Comparison of ENCODE assay signal across 14 cellular contexts in genomic region chr3:107680698-107681097, GRCh38.
A peak's percentile ranks its signal among the peaks of the same experiment; 100 is the strongest.
DNase-seq lines count a peak whose midpoint lies in the region; ATAC-seq and TF ChIP-seq lines count a peak whose summit lies in the region.
"Had no signal": no experiment of that assay in that cellular context is flagged by ENCODE, and none has a peak within 500 bp of the region (broad histone marks: within the 10 kb centered on the region; RNA-seq: fewer than 3 reads in every experiment).

No MANE protein-coding gene starts in this region.

- H3K9me3 ChIP-seq in IMR-90 (ENCODE audit: control insufficient read depth, insufficient read depth, low read length) = peaks cover 2% of the 10 kb centered on the region; the same call in 1 of the 2 replicates
- H3K9me3 ChIP-seq: colonic mucosa, mucosa of descending colon had no signal

- no peak overlapping the region for H2AFZ ChIP-seq in IMR-90 (replicated peaks; ENCODE audit: low read length, poor library complexity)
- H2AFZ ChIP-seq: parathyroid adenoma had no signal

- H3K56ac ChIP-seq in IMR-90 (ENCODE audit: extremely low read depth, insufficient read depth, low read length) = no peak overlapping the region

- intact Hi-C loops in IMR-90 (cut with micrococcal nuclease) = no loop called here

- H3K9ac ChIP-seq in IMR-90 (ENCODE audit: low read depth, low read length) = no peak overlapping the region
- H3K9ac ChIP-seq: parathyroid adenoma had no signal

- in situ Hi-C loops in IMR-90 (cut with MboI; ENCODE audit: low sequenced_read_pairs) = no loop called here

- H3K4ac ChIP-seq in IMR-90 (ENCODE audit: low read depth, low read length) = no peak overlapping the region

- POLR2A ChIA-PET in IMR-90 (lab: Charles Lee; ENCODE audit: unreplicated experiment) (no interaction called here), T-cell (lab: Charles Lee) (interaction anchor here in 1 of 2 donors (0.5 kb wide), 1 partner anchor 660 kb away, joined by 3 read pairs; no protein-coding TSS in a partner anchor)

- no peak overlapping the region for H2AK5ac ChIP-seq in IMR-90 (ENCODE audit: low read depth, low read length)

- H3K4me1 Mint-ChIP-seq in T-cell = peaks cover 55 to 60% (median 55%) of the 10 kb centered on the region in 3 donors

- dilution Hi-C loops in IMR-90 (cut with HindIII; ENCODE audit: low sequenced_read_pairs, unreplicated experiment) = no loop called here

- H2BK5ac ChIP-seq in IMR-90 (ENCODE audit: low read depth, low read length, poor library complexity, severe bottlenecking) = peak overlapping the region; percentile 35

- H3K27ac Mint-ChIP-seq in T-cell = no peak overlapping the region

- H3K18ac ChIP-seq in IMR-90 (ENCODE audit: low read depth, low read length) = no peak overlapping the region

- H4K20me1 ChIP-seq in IMR-90 (ENCODE audit: insufficient read depth, low read length) = no peaks in the 10 kb centered on the region; the same call in 1 of the 2 replicates

- H4K8ac ChIP-seq in IMR-90 (ENCODE audit: low read depth in 2 of 2, low read length in 2 of 2) = no peak overlapping the region

- H4K91ac ChIP-seq in IMR-90 (ENCODE audit: insufficient read depth, low read depth, low read length) = no peak overlapping the region

- H2BK20ac ChIP-seq in IMR-90 (ENCODE audit: low read depth, low read length) = no peak overlapping the region

- DNase-seq in A172 (ENCODE audit: low spot score) (peak; percentile 28), IMR-90 (peak; percentile 51), choroid plexus epithelial cell (ENCODE audit: low read depth) (peak; percentile 54), SHP77 treated with DMSO at 0.1 percent for 48 hours (lab: John Stamatoyannopoulos, UW) (no peak), T-cell (no peak), NK-92 (lab: John Stamatoyannopoulos, UW; ENCODE audit: unreplicated experiment) (no peak)
- DNase-seq in stimulated activated naive CD8-positive, alpha-beta T cell treated with anti-CD3 and anti-CD28 coated beads, Interleukin-15, Interleukin-2, amounts not matched to agents 100 U/mL and 50 U/mL, for 24 hours = no peak
- DNase-seq: activated CD4-positive, alpha-beta T cell treated with anti-CD3 and anti-CD28 coated beads, Interleukin-2, amount 50 U/mL, for 1 hour; activated gamma-delta T cell; colonic mucosa; Kasumi-1; mucosa of descending colon had no signal

- no peak overlapping the region for H2BK120ac ChIP-seq in IMR-90 (ENCODE audit: low read depth, low read length)

- H2AK9ac ChIP-seq in IMR-90 (replicated peaks; ENCODE audit: low read depth, low read length, poor library complexity) = no peak overlapping the region

- no peak overlapping the region for H3K23ac ChIP-seq in IMR-90 (ENCODE audit: low read depth, low read length)

- H3K36me3 ChIP-seq in IMR-90 (ENCODE audit: control insufficient read depth, insufficient read depth, low read length) = no peaks in the 10 kb centered on the region
- H3K36me3 ChIP-seq: colonic mucosa had no signal

- no CpG with 5 or more reads among the region's 2 CpGs for WGBS in IMR-90 (ENCODE audit: extremely low coverage in 2 of 2, insufficient read length in 1 of 2), 2 experiments

- no peak overlapping the region for H2BK15ac ChIP-seq in IMR-90 (ENCODE audit: low read depth, low read length)

- no TSS peak for BruUV-seq in IMR-90 (replicated peaks; lab: Mats Ljungman, UMichigan)

- TF ChIP-seq POLR2A in IMR-90 (IDR thresholded peaks at IDR 0.05; ENCODE audit: low read depth, low read length) = no peak

- no peak for TF ChIP-seq RAD21 in IMR-90 (IDR thresholded peaks at IDR 0.05; ENCODE audit: low read length)

- no peaks in the 10 kb centered on the region for H3K27me3 ChIP-seq in IMR-90 (ENCODE audit: control insufficient read depth, insufficient read depth, low read length)
- H3K27me3 ChIP-seq: colonic mucosa had no signal

- no peak overlapping the region for H3K4me3 Mint-ChIP-seq in T-cell

- H3K4me3 ChIP-seq in IMR-90 (ENCODE audit: insufficient read depth, low read depth, low read length) (no peak overlapping the region), choroid plexus epithelial cell (ENCODE audit: low read depth, low read length) (no peak overlapping the region)
- H3K4me3 ChIP-seq: colonic mucosa, mucosa of descending colon had no signal

- ATAC-seq in GM18873 (IDR thresholded peaks at IDR 0.05; ENCODE audit: low FRiP score, unreplicated experiment) = peak; percentile 60
- ATAC-seq in IMR-90 (ENCODE audit: low read depth) = peak; percentile 42
- no peak for ATAC-seq in stimulated activated naive CD8-positive, alpha-beta T cell treated with anti-CD3 and anti-CD28 coated beads, Interleukin-15, Interleukin-2, amounts not matched to agents 100 U/mL and 50 U/mL, for 24 hours
- no peak for ATAC-seq in T-cell (replicated peaks in 1 of 4)

- no peaks in the 10 kb centered on the region for H3K9me3 Mint-ChIP-seq in T-cell

- H3K27ac ChIP-seq in IMR-90 (ENCODE audit: insufficient read depth, low read length) = no peak overlapping the region
- H3K27ac ChIP-seq: colonic mucosa, parathyroid adenoma had no signal

- H3K36me3 Mint-ChIP-seq in T-cell = no peaks in the 10 kb centered on the region

- CTCF ChIA-PET in IMR-90 (lab: Yijun Ruan, JAX) = no interaction called here
- CTCF ChIA-PET in T-cell (lab: Charles Lee) = interaction anchor here (2.1 to 4.0 kb wide), 3 partner anchors 9 to 57 kb away, joined by 12 to 23 read pairs (median 19); no protein-coding TSS in a partner anchor

- H3K4me1 ChIP-seq in IMR-90 (ENCODE audit: control insufficient read depth, insufficient read depth, low read length) = peaks cover 5% of the 10 kb centered on the region; the same call in 1 of the 2 replicates
- H3K4me1 ChIP-seq: colonic mucosa had no signal

- no peaks in the 10 kb centered on the region for H3K9me1 ChIP-seq in IMR-90 (ENCODE audit: insufficient read depth, low read length)

- H4K5ac ChIP-seq in IMR-90 (ENCODE audit: low read depth, low read length) = no peak overlapping the region

- peaks cover 4 to 12% of the 10 kb centered on the region in 2 experiments; a peak in 2 of 4 replicates for H3K79me1 ChIP-seq in IMR-90 (ENCODE audit: low read depth in 1 of 2, low read length in 2 of 2)

- TF ChIP-seq CTCF in IMR-90 (conservative IDR thresholded peaks at IDR 0.05; ENCODE audit: low read depth, low read length) (no peak), choroid plexus epithelial cell (conservative IDR thresholded peaks at IDR 0.05; ENCODE audit: low read depth, low read length) (no peak)

- H3K27me3 Mint-ChIP-seq in T-cell = no peaks in the 10 kb centered on the region

- no peak overlapping the region for H3K14ac ChIP-seq in IMR-90 (replicated peaks; ENCODE audit: low read depth, low read length)

- no peak overlapping the region for H3K4me2 ChIP-seq in IMR-90 (ENCODE audit: low read depth, low read length)

TF ChIP-seq in IMR-90, 13 proteins besides CTCF, POLR2A, EP300 and RAD21:
- TF ChIP-seq NFE2L2 (IDR thresholded peaks at IDR 0.05; ENCODE audit: low read depth, low read length) = no peak
- TF ChIP-seq FOS (IDR thresholded peaks at IDR 0.05; ENCODE audit: low read depth, low read length) = peak; percentile 31; the same call in 1 of the 2 replicates

Comparison
In these comparisons a context has a peak if more than half of its experiments do, and no peak if none do; other contexts are left out.
1. DNase-seq: peak in A172 (single experiment), IMR-90 (single experiment) and choroid plexus epithelial cell (single experiment); none in SHP77 treated with DMSO at 0.1 percent for 48 hours (single experiment), stimulated activated naive CD8-positive, alpha-beta T cell treated with anti-CD3 and anti-CD28 coated beads, Interleukin-15, Interleukin-2, amounts not matched to agents 100 U/mL and 50 U/mL, for 24 hours (single experiment), T-cell (0 of 34) and NK-92 (single experiment).
2. ATAC-seq: peak in GM18873 (single experiment) and IMR-90 (single experiment); none in stimulated activated naive CD8-positive, alpha-beta T cell treated with anti-CD3 and anti-CD28 coated beads, Interleukin-15, Interleukin-2, amounts not matched to agents 100 U/mL and 50 U/mL, for 24 hours (single experiment) and T-cell (0 of 4).